20 cellular contexts compared by ENCODE assay signal in the genomic region with DNA sequence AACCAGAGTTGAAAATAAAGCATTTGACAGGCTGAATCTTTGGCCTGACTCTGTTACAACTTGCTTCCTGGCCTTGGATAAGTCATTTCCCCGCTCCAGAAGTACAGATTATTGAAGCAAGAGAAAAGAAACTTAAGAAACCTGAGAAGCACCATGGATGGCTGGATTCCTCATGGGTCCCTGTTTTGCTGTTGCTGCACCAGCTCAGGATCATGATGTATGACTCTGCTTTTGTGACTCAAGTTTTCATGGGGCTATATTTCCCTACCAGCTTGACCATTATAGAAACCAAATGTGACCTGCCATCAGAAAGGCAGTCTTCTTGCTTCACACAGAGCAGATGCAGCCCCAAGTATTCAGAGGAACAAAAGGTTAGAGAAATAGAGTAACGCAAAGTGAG.
"Had no signal": no experiment of that assay in that cellular context is flagged by ENCODE, and none has a peak within 500 bp of the region (broad histone marks: within the 10 kb centered on the region; RNA-seq: fewer than 3 reads in every experiment).

No MANE protein-coding gene starts in this region.

- H3K4me3 Mint-ChIP-seq: endodermal cell; immature natural killer cell; stimulated activated effector memory CD8-positive, alpha-beta T cell treated with anti-CD3 and anti-CD28 coated beads, Interleukin-12 subunit alpha, Interleukin-12 subunit beta, amount 100 ng/mL, for 72 hours; type B pancreatic cell had no signal

- H3K36me3 ChIP-seq: right lobe of liver, suprapubic skin, thyroid gland had no signal

- H3K9me3 Mint-ChIP-seq: endodermal cell; immature natural killer cell; naive thymus-derived CD8-positive, alpha-beta T cell; stimulated activated effector memory CD8-positive, alpha-beta T cell treated with anti-CD3 and anti-CD28 coated beads, Interleukin-12 subunit alpha, Interleukin-12 subunit beta, amount 100 ng/mL, for 72 hours; type B pancreatic cell had no signal

- H3K27ac ChIP-seq: coronary artery, right lobe of liver, suprapubic skin, thyroid gland had no signal

- H3K27ac Mint-ChIP-seq: endodermal cell, immature natural killer cell, type B pancreatic cell had no signal

- H3K27me3 ChIP-seq: right lobe of liver, suprapubic skin, thyroid gland had no signal

- H3K9me3 ChIP-seq: mucosa of descending colon, right lobe of liver, suprapubic skin, thyroid gland had no signal

- H3K4me1 Mint-ChIP-seq: immature natural killer cell; stimulated activated effector memory CD8-positive, alpha-beta T cell treated with anti-CD3 and anti-CD28 coated beads, Interleukin-12 subunit alpha, Interleukin-12 subunit beta, amount 100 ng/mL, for 72 hours had no signal

- H3K4me1 ChIP-seq: right lobe of liver, suprapubic skin had no signal

- ATAC-seq: esophagus mucosa; left colon; mucosa of descending colon; naive thymus-derived CD8-positive, alpha-beta T cell; right lobe of liver; stimulated activated effector memory CD8-positive, alpha-beta T cell treated with anti-CD3 and anti-CD28 coated beads, Interleukin-12 subunit alpha, Interleukin-12 subunit beta, amount 100 ng/mL, for 72 hours; stimulated activated naive CD8-positive, alpha-beta T cell treated with anti-CD3 and anti-CD28 coated beads, Interleukin-15, Interleukin-2, amounts not matched to agents 100 U/mL and 50 U/mL, for 24 hours had no signal

- H3K36me3 Mint-ChIP-seq: immature natural killer cell; stimulated activated effector memory CD8-positive, alpha-beta T cell treated with anti-CD3 and anti-CD28 coated beads, Interleukin-12 subunit alpha, Interleukin-12 subunit beta, amount 100 ng/mL, for 72 hours; type B pancreatic cell had no signal

- DNase-seq: effector CD4-positive, alpha-beta T cell; foreskin fibroblast; immature natural killer cell; kidney; left colon; mucosa of descending colon; naive thymus-derived CD8-positive, alpha-beta T cell; right lobe of liver; stimulated activated CD4-positive, alpha-beta T cell treated with anti-CD3 and anti-CD28 coated beads, Interleukin-4, amount 100 ng/mL, for 1 hour; stimulated activated CD8-positive, alpha-beta memory T cell treated with anti-CD3 and anti-CD28 coated beads, Interleukin-4, amount 100 ng/mL, for 48 hours; stimulated activated naive CD8-positive, alpha-beta T cell treated with anti-CD3 and anti-CD28 coated beads, Interleukin-15, Interleukin-2, amounts not matched to agents 100 U/mL and 50 U/mL, for 24 hours; thyroid gland had no signal

- H3K27me3 Mint-ChIP-seq: naive thymus-derived CD8-positive, alpha-beta T cell had no signal

- H3K4me3 ChIP-seq: coronary artery, mucosa of descending colon, right lobe of liver, suprapubic skin, thyroid gland had no signal

- FAIRE-seq: endothelial cell of umbilical vein, kidney, urothelium cell line had no signal
